In the genomic region with DNA sequence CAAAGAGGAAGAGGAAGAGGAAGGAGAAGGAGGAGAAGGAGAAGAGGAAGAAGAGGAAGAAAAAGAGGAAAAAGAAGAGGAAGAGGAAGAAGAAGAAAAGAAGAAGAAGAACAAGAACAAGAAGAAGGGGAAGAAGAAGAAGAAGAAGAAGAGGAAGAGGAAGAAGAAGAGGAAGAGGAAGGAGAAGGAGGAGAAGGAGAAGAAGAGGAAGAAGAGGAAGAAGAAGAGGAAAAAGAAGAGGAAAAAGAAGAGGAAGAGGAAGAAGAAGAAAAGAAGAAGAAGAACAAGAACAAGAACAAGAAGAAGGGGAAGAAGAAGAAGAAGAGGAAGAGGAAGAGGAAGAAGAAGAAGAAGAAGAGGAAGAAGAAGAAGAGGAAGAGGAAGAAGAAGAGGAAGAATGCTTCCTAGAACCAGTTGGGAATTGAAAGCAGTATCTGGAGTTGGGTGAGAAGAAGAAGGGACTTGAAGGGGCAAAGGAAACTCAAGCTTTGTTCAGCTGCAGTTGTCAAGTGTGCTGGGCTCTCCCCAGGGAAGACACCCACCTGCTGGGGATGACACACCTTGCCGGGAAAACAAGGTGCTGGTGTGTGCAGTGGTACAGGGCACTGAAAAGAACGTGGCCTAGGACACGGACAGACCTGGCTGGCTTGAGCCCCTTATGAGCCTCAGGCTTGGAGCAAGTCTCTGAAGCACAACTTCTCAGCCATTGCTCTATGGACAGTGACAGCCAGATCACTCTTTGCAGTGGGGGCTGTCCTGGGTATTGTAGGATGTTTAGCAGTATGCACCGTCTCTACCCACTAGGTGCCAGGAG, we compare ENCODE assay signal across 1 cellular context.
TF ChIP-seq lines count a peak whose summit lies in the region.

No MANE protein-coding gene starts in this region.

TF ChIP-seq in SK-N-SH, 30 proteins besides CTCF, POLR2A, EP300 and RAD21:
- TF ChIP-seq RFX5 (IDR thresholded peaks at IDR 0.05; ENCODE audit: low read length) = no peak
- TF ChIP-seq EZH2phosphoT487 (IDR thresholded peaks at IDR 0.05; ENCODE audit: borderline replicate concordance, low read depth) = no peak
- no peak for TF ChIP-seq SIN3A (IDR thresholded peaks at IDR 0.05; ENCODE audit: borderline replicate concordance, low read depth, low read length)
- TF ChIP-seq, protein P1, sequence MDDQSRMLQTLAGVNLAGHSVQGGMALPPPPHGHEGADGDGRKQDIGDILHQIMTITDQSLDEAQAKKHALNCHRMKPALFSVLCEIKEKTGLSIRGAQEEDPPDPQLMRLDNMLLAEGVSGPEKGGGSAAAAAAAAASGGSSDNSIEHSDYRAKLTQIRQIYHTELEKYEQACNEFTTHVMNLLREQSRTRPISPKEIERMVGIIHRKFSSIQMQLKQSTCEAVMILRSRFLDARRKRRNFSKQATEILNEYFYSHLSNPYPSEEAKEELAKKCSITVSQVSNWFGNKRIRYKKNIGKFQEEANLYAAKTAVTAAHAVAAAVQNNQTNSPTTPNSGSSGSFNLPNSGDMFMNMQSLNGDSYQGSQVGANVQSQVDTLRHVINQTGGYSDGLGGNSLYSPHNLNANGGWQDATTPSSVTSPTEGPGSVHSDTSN (IDR thresholded peaks at IDR 0.05) = no peak
- no peak for TF ChIP-seq NRF1 (IDR thresholded peaks at IDR 0.05; ENCODE audit: low read depth, low read length)
- TF ChIP-seq POLR2AphosphoS5 (IDR thresholded peaks at IDR 0.05; ENCODE audit: low read depth, low read length) = no peak
- no peak for TF ChIP-seq IRF3 (IDR thresholded peaks at IDR 0.05; ENCODE audit: low read depth, low read length)
- no peak for TF ChIP-seq SMC3 (IDR thresholded peaks at IDR 0.05; ENCODE audit: low read depth, low read length)
- no peak for TF ChIP-seq GABPA (IDR thresholded peaks at IDR 0.05; ENCODE audit: low read depth)
- TF ChIP-seq YY1 (IDR thresholded peaks at IDR 0.05; ENCODE audit: low read depth) = no peak
- TF ChIP-seq JUND (IDR thresholded peaks at IDR 0.05) = no peak
- TF ChIP-seq TEAD4 (IDR thresholded peaks at IDR 0.05; ENCODE audit: borderline replicate concordance, insufficient read depth) = no peak
- no peak for TF ChIP-seq FOSL2 (IDR thresholded peaks at IDR 0.05; ENCODE audit: borderline replicate concordance, low read depth)
- no peak for TF ChIP-seq MEF2A (IDR thresholded peaks at IDR 0.05; ENCODE audit: borderline replicate concordance, low read depth)
- TF ChIP-seq ELF1 (IDR thresholded peaks at IDR 0.05) = no peak
